ENCODE assay signal across 20 cellular contexts in genomic region chr1:112805155-112805853, GRCh38.
"Had no signal": no experiment of that assay in that cellular context is flagged by ENCODE, and none has a peak within 500 bp of the region (broad histone marks: within the 10 kb centered on the region; RNA-seq: fewer than 3 reads in every experiment).

No MANE protein-coding gene starts in this region.

- H3K4me3 ChIP-seq: body of pancreas, gastroesophageal sphincter, heart right ventricle, right atrium auricular region, transverse colon had no signal

- H3K27me3 Mint-ChIP-seq: stimulated activated naive CD8-positive, alpha-beta T cell treated with anti-CD3 and anti-CD28 coated beads, Interleukin-15, Interleukin-2, amounts not matched to agents 100 ng/mL and 50 ng/mL, for 24 hours had no signal

- H3K4me1 ChIP-seq: gastroesophageal sphincter, right atrium auricular region had no signal

- H3K27ac Mint-ChIP-seq: activated CD4-positive, alpha-beta T cell treated with anti-CD3 and anti-CD28 coated beads, Interleukin-2, amount 10 ng/mL, durations not matched to agents 7 days and 5 days; activated CD8-positive, alpha-beta T cell treated with anti-CD3 and anti-CD28 coated beads, Interleukin-2, amount 10 ng/mL, durations not matched to agents 7 days and 5 days; activated naive CD8-positive, alpha-beta T cell treated with anti-CD3 and anti-CD28 coated beads, Interleukin-2, amount 10 ng/mL, durations not matched to agents 7 days and 5 days; activated T-cell treated with anti-CD3 and anti-CD28 coated beads, Interleukin-2, amount 50 U/mL, for 24 hours; activated T-helper 2 cell treated with anti-CD3 and anti-CD28 coated beads, Interferon-gamma antibody, Interleukin-2, Interleukin-4, amounts not matched to agents 10 μg/mL and 5 μg/mL and 100 μg/mL, durations not matched to agents 14 hours and 24 hours and 36 hours; natural killer cell; stimulated activated naive CD8-positive, alpha-beta T cell treated with anti-CD3 and anti-CD28 coated beads, Interleukin-15, Interleukin-2, amounts not matched to agents 100 ng/mL and 50 ng/mL, for 24 hours; T-cell had no signal

- H3K4me1 Mint-ChIP-seq: activated CD4-positive, alpha-beta T cell treated with anti-CD3 and anti-CD28 coated beads, Interleukin-2, amount 10 ng/mL, durations not matched to agents 7 days and 5 days; activated naive CD8-positive, alpha-beta T cell treated with anti-CD3 and anti-CD28 coated beads, Interleukin-2, amount 10 ng/mL, durations not matched to agents 7 days and 5 days; T-cell had no signal

- ATAC-seq: activated CD4-positive, CD25-positive, alpha-beta regulatory T cell treated with anti-CD3 and anti-CD28 coated beads, Interleukin-2, amount 50 U/mL, for 24 hours; activated CD8-positive, alpha-beta T cell treated with anti-CD3 and anti-CD28 coated beads, Interleukin-2, amount 10 ng/mL, durations not matched to agents 7 days and 5 days; gastroesophageal sphincter; natural killer cell; T-cell had no signal

- H3K36me3 ChIP-seq: gastroesophageal sphincter, heart right ventricle, right atrium auricular region, transverse colon had no signal

- H3K4me3 Mint-ChIP-seq: activated CD4-positive, alpha-beta T cell treated with anti-CD3 and anti-CD28 coated beads, Interleukin-2, amount 10 ng/mL, durations not matched to agents 7 days and 5 days; activated CD8-positive, alpha-beta T cell treated with anti-CD3 and anti-CD28 coated beads, Interleukin-2, amount 10 ng/mL, durations not matched to agents 7 days and 5 days; activated naive CD8-positive, alpha-beta T cell treated with anti-CD3 and anti-CD28 coated beads, Interleukin-2, amount 10 ng/mL, durations not matched to agents 7 days and 5 days; activated T-cell treated with anti-CD3 and anti-CD28 coated beads, Interleukin-2, amount 50 U/mL, for 24 hours; natural killer cell; stimulated activated naive CD8-positive, alpha-beta T cell treated with anti-CD3 and anti-CD28 coated beads, Interleukin-15, Interleukin-2, amounts not matched to agents 100 ng/mL and 50 ng/mL, for 24 hours; T-cell had no signal

- H3K27ac ChIP-seq: gastroesophageal sphincter, heart right ventricle, right atrium auricular region, transverse colon had no signal

- H3K36me3 Mint-ChIP-seq: activated naive CD8-positive, alpha-beta T cell treated with anti-CD3 and anti-CD28 coated beads, Interleukin-2, amount 10 ng/mL, durations not matched to agents 7 days and 5 days; natural killer cell; T-cell had no signal

- H3K9me3 Mint-ChIP-seq: activated CD4-positive, alpha-beta T cell treated with anti-CD3 and anti-CD28 coated beads, Interleukin-2, amount 10 ng/mL, durations not matched to agents 7 days and 5 days; activated naive CD8-positive, alpha-beta T cell treated with anti-CD3 and anti-CD28 coated beads, Interleukin-2, amount 10 ng/mL, durations not matched to agents 7 days and 5 days; activated T-cell treated with anti-CD3 and anti-CD28 coated beads, Interleukin-2, amount 50 U/mL, for 24 hours; activated T-helper 2 cell treated with anti-CD3 and anti-CD28 coated beads, Interferon-gamma antibody, Interleukin-2, Interleukin-4, amounts not matched to agents 10 μg/mL and 5 μg/mL and 100 μg/mL, durations not matched to agents 14 hours and 24 hours and 36 hours; natural killer cell; stimulated activated naive CD8-positive, alpha-beta T cell treated with anti-CD3 and anti-CD28 coated beads, Interleukin-15, Interleukin-2, amounts not matched to agents 100 ng/mL and 50 ng/mL, for 24 hours; T-cell had no signal

- DNase-seq: activated CD4-positive, alpha-beta T cell treated with anti-CD3 and anti-CD28 coated beads, Interleukin-2, amount 10 ng/mL, durations not matched to agents 7 days and 5 days; activated CD8-positive, alpha-beta T cell treated with anti-CD3 and anti-CD28 coated beads, Interleukin-2, amount 10 ng/mL, durations not matched to agents 7 days and 5 days; activated naive CD4-positive, alpha-beta T cell treated with Interleukin-2 at 50 U/mL for 16 hours; activated T-cell treated with anti-CD3 and anti-CD28 coated beads, Interleukin-2, amount 50 U/mL, for 24 hours; amygdala; central memory CD4-positive, alpha-beta T cell; heart right ventricle; natural killer cell; nucleus accumbens; posterior cingulate gyrus; T-cell; T-helper 9 cell; transverse colon had no signal

- H3K27me3 ChIP-seq: body of pancreas, heart right ventricle, right atrium auricular region, transverse colon had no signal

- H3K9me3 ChIP-seq: body of pancreas, gastroesophageal sphincter, heart right ventricle, right atrium auricular region, transverse colon had no signal
